In genomic region chr19:1511989-1512338, GRCh38 we compare ENCODE assay signal across 17 cellular contexts. TPM values are rescaled to one million over a fixed set of nuclear protein-coding genes. Genes with fewer than 3 reads are reported as not detected.
DNase-seq lines count a peak whose midpoint lies in the region; ATAC-seq and TF ChIP-seq lines count a peak whose summit lies in the region.
"Had no signal": no experiment of that assay in that cellular context is flagged by ENCODE, and none has a peak within 500 bp of the region (broad histone marks: within the 10 kb centered on the region; RNA-seq: fewer than 3 reads in every experiment).

No MANE protein-coding gene starts in this region.

- no peak for ATAC-seq in HG03135 (IDR thresholded peaks at IDR 0.05; ENCODE audit: unreplicated experiment)
- ATAC-seq: left ventricle myocardium superior had no signal

- H3K27ac ChIP-seq in Peyer's patch (peak overlapping the region in 1 of 4 donors; percentile 88), endodermal cell (ENCODE audit: low read depth, low read length) (no peak overlapping the region), sigmoid colon (peak overlapping the region in 3 of 4 donors; percentile 28 to 78 (median 76))

- DNase-seq in activated CD4-positive, alpha-beta T cell treated with anti-CD3 and anti-CD28 coated beads, Interleukin-2, amount 10 ng/mL, durations not matched to agents 24 days and 14 days = no peak
- DNase-seq in activated CD4-positive, alpha-beta T cell treated with anti-CD3 and anti-CD28 coated beads for 48 hours = no peak
- DNase-seq in Peyer's patch (no peak), endodermal cell (no peak), sigmoid colon (no peak), NCI-H82 treated with DMSO at 0.1 percent for 48 hours (lab: John Stamatoyannopoulos, UW; ENCODE audit: unreplicated experiment) (no peak), GM20000 (ENCODE audit: low spot score) (no peak)
- DNase-seq: activated effector memory CD4-positive, alpha-beta T cell treated with anti-CD3 and anti-CD28 coated beads, Interleukin-2, amount 50 U/mL, for 16 hours; DMS79 treated with DMSO at 0.1 percent for 48 hours; glutamatergic neuron; left ventricle myocardium superior; NCI-H2171; ovary; stomach had no signal

- H3K36me3 ChIP-seq in Peyer's patch (no peaks in the 10 kb centered on the region), endodermal cell (ENCODE audit: control insufficient read depth, insufficient read depth, low read length) (no peaks in the 10 kb centered on the region), sigmoid colon (no peaks in the 10 kb centered on the region)
- H3K36me3 ChIP-seq: ovary, stomach had no signal

- H3K36me3 Mint-ChIP-seq in activated CD4-positive, alpha-beta T cell treated with anti-CD3 and anti-CD28 coated beads, Interleukin-2, amount 10 ng/mL, durations not matched to agents 24 days and 14 days (ENCODE audit: low read depth) = peaks cover 2% of the 10 kb centered on the region
- no peaks in the 10 kb centered on the region for H3K36me3 Mint-ChIP-seq in endodermal cell (ENCODE audit: low read depth)

- intact Hi-C loops in activated CD4-positive, alpha-beta T cell treated with anti-CD3 and anti-CD28 coated beads, Interleukin-2, amount 10 ng/mL, durations not matched to agents 24 days and 14 days (cut with micrococcal nuclease) = loop anchor here (5.0 kb wide), 2 partner anchors 35 to 65 kb away; partner anchors contain the start of gene C19orf25
- intact Hi-C loops in sigmoid colon (cut with DNase I) = no loop called here

- H3K9me3 Mint-ChIP-seq in activated CD4-positive, alpha-beta T cell treated with anti-CD3 and anti-CD28 coated beads, Interleukin-2, amount 10 ng/mL, durations not matched to agents 24 days and 14 days = peaks cover 5% of the 10 kb centered on the region
- peaks cover 3% of the 10 kb centered on the region for H3K9me3 Mint-ChIP-seq in endodermal cell
- H3K9me3 Mint-ChIP-seq: dendritic cell treated with granulocyte-macrophage colony-stimulating factor and Interleukin-4, amounts not matched to agents 40 ng/mL and 50 ng/mL, for 4 days had no signal

- H3K4me1 ChIP-seq in Peyer's patch = peaks cover 3 to 47% (median 9%) of the 10 kb centered on the region in 4 donors
- peaks cover 7% of the 10 kb centered on the region for H3K4me1 ChIP-seq in endodermal cell (ENCODE audit: control insufficient read depth, insufficient read depth, low read length)
- H3K4me1 ChIP-seq in sigmoid colon = peaks cover 0 to 33% (median 28%) of the 10 kb centered on the region in 4 donors

- H3K9me3 ChIP-seq in Peyer's patch (peaks cover 0 to 8% (median 0%) of the 10 kb centered on the region in 4 donors), endodermal cell (ENCODE audit: control insufficient read depth, low read length) (no peaks in the 10 kb centered on the region), sigmoid colon (peaks cover 0 to 4% (median 0%) of the 10 kb centered on the region in 4 donors)
- H3K9me3 ChIP-seq: ovary had no signal

- H3K27me3 Mint-ChIP-seq in activated CD4-positive, alpha-beta T cell treated with anti-CD3 and anti-CD28 coated beads, Interleukin-2, amount 10 ng/mL, durations not matched to agents 24 days and 14 days = peaks cover 18% of the 10 kb centered on the region
- H3K27me3 Mint-ChIP-seq in endodermal cell (ENCODE audit: insufficient read depth) = peaks cover 58% of the 10 kb centered on the region

- H3K4me3 ChIP-seq in Peyer's patch (peak overlapping the region in 3 of 4 donors; percentile 36 to 93 (median 79)), endodermal cell (ENCODE audit: low read length) (no peak overlapping the region), sigmoid colon (no peak overlapping the region)

- H3K4me1 Mint-ChIP-seq in activated CD4-positive, alpha-beta T cell treated with anti-CD3 and anti-CD28 coated beads, Interleukin-2, amount 10 ng/mL, durations not matched to agents 24 days and 14 days = peaks cover 7% of the 10 kb centered on the region
- peaks cover 3% of the 10 kb centered on the region for H3K4me1 Mint-ChIP-seq in endodermal cell

- H3K27ac Mint-ChIP-seq in activated CD4-positive, alpha-beta T cell treated with anti-CD3 and anti-CD28 coated beads, Interleukin-2, amount 10 ng/mL, durations not matched to agents 24 days and 14 days = no peak overlapping the region
- no peak overlapping the region for H3K27ac Mint-ChIP-seq in endodermal cell
- H3K27ac Mint-ChIP-seq: dendritic cell treated with granulocyte-macrophage colony-stimulating factor and Interleukin-4, amounts not matched to agents 40 ng/mL and 50 ng/mL, for 4 days had no signal

- TF ChIP-seq POLR2A in Peyer's patch (IDR thresholded peaks at IDR 0.05) (no peak), sigmoid colon (IDR thresholded peaks at IDR 0.05) (no peak)

- peak overlapping the region; percentile 71 for H3K4me3 Mint-ChIP-seq in activated CD4-positive, alpha-beta T cell treated with anti-CD3 and anti-CD28 coated beads, Interleukin-2, amount 10 ng/mL, durations not matched to agents 24 days and 14 days
- peak overlapping the region; percentile 47 for H3K4me3 Mint-ChIP-seq in endodermal cell

- TF ChIP-seq CTCF in Peyer's patch (IDR thresholded peaks at IDR 0.05) (no peak), endodermal cell (conservative IDR thresholded peaks at IDR 0.05) (no peak), sigmoid colon (IDR thresholded peaks at IDR 0.05) (no peak), GM20000 (IDR thresholded peaks at IDR 0.05; ENCODE audit: extremely low read depth, missing control alignments) (no peak)

- 78 to 86% methylated on average over 1 to 5 of the region's 5 CpGs for WGBS in endodermal cell (ENCODE audit: insufficient coverage in 1 of 2, insufficient read length in 1 of 2), 2 experiments
- 8 to 25% methylated on average over 5 of the region's 5 CpGs for WGBS in sigmoid colon, 2 donors

- H3K27me3 ChIP-seq in Peyer's patch (peaks cover 0 to 12% of the 10 kb centered on the region in 2 donors), endodermal cell (ENCODE audit: control insufficient read depth, insufficient read depth, low read length, poor library complexity, severe bottlenecking) (peaks cover 35% of the 10 kb centered on the region), sigmoid colon (peaks cover 0 to 36% (median 30%) of the 10 kb centered on the region in 3 donors)

- no peak for TF ChIP-seq EP300 in sigmoid colon (IDR thresholded peaks at IDR 0.05)

- no peak overlapping the region for H3K9ac ChIP-seq in endodermal cell (ENCODE audit: extremely low read depth, low read length, poor library complexity, severe bottlenecking)

RNA-seq across cellular contexts. Expression of gene ADAMTSL5, which starts 0.9 kb away (rescaled TPM):
- total RNA-seq in activated CD4-positive, alpha-beta T cell treated with anti-CD3 and anti-CD28 coated beads, Interleukin-2, amount 10 ng/mL, durations not matched to agents 24 days and 14 days = 5.4 and 6.6 TPM in 2 replicates
- total RNA-seq in Peyer's patch (10 to 100 TPM in 3 of 4 donors, 1 to 10 TPM in 1; 5.0 to 31.5 (median 25.2) TPM), endodermal cell (1 to 10 TPM; 4.1 to 4.8 TPM), sigmoid colon (1 to 10 TPM in 2 of 4 donors, under 1 TPM in 2; 0.71 to 5.8 (median 1.8) TPM)
- 1.2 TPM for polyA plus RNA-seq in endodermal cell (2013, experiment 1 of 2)
- 0.75 TPM for polyA plus RNA-seq in endodermal cell (2013, experiment 2 of 2)
- 1 to 10 TPM in 2 of 3 donors, not detected in 1; 1.6 to 1.8 TPM for polyA plus RNA-seq in sigmoid colon

RNA-seq across cellular contexts. Expression of gene PLK5, which starts 11.9 kb away (rescaled TPM):
- not detected in 2 replicates for total RNA-seq in activated CD4-positive, alpha-beta T cell treated with anti-CD3 and anti-CD28 coated beads, Interleukin-2, amount 10 ng/mL, durations not matched to agents 24 days and 14 days
- total RNA-seq in Peyer's patch (not detected), endodermal cell (under 1 TPM in 1 of 2 donors, not detected in 1; 0.48 TPM), sigmoid colon (under 1 TPM in 1 of 4 donors, not detected in 3; 0.36 TPM)
- 0.32 TPM for polyA plus RNA-seq in endodermal cell (2013, experiment 1 of 2)
- not detected for polyA plus RNA-seq in endodermal cell (2013, experiment 2 of 2)
- under 1 TPM in 1 of 3 donors, not detected in 2; 0.32 TPM for polyA plus RNA-seq in sigmoid colon
- total RNA-seq: A673, left ventricle myocardium superior, stomach had no signal

RNA-seq across cellular contexts. Expression of gene REEP6, which starts 21.0 kb away (rescaled TPM):
- total RNA-seq in activated CD4-positive, alpha-beta T cell treated with anti-CD3 and anti-CD28 coated beads, Interleukin-2, amount 10 ng/mL, durations not matched to agents 24 days and 14 days = 1.1 and 1.7 TPM in 2 replicates
- 100 to 1,000 TPM in 3 of 4 donors, 1 to 10 TPM in 1; 7.4 to 167 (median 162) TPM for total RNA-seq in Peyer's patch
- 10 to 100 TPM; 24.7 to 49.4 TPM for total RNA-seq in endodermal cell
- polyA plus RNA-seq in endodermal cell (2013, experiment 1 of 2) = 13.9 TPM
- polyA plus RNA-seq in endodermal cell (2013, experiment 2 of 2) = 13.0 TPM
- 1 to 10 TPM in 2 of 4 donors, under 1 TPM in 1, not detected in 1; 0.33 to 2.9 (median 1.6) TPM for total RNA-seq in sigmoid colon
- polyA plus RNA-seq in sigmoid colon = 1 to 10 TPM in 2 of 3 donors, under 1 TPM in 1; 0.92 to 5.6 (median 2.4) TPM

RNA-seq across cellular contexts. Expression of gene PCSK4, which starts 21.8 kb away (rescaled TPM):
- total RNA-seq in activated CD4-positive, alpha-beta T cell treated with anti-CD3 and anti-CD28 coated beads, Interleukin-2, amount 10 ng/mL, durations not matched to agents 24 days and 14 days = 1.0 and 1.6 TPM in 2 replicates
- total RNA-seq in Peyer's patch (10 to 100 TPM in 3 of 4 donors, 1 to 10 TPM in 1; 7.7 to 14.6 (median 12.1) TPM), endodermal cell (10 to 100 TPM; 25.2 to 31.6 TPM), sigmoid colon (1 to 10 TPM in 3 of 4 donors, under 1 TPM in 1; 0.99 to 5.0 (median 3.1) TPM)
- polyA plus RNA-seq in endodermal cell (2013, experiment 1 of 2) = 15.2 TPM
- polyA plus RNA-seq in endodermal cell (2013, experiment 2 of 2) = 12.1 TPM
- polyA plus RNA-seq in sigmoid colon = 1 to 10 TPM in 2 of 3 donors, not detected in 1; 1.2 to 4.1 TPM

RNA-seq across cellular contexts. Expression of gene C19orf25, which starts 32.9 kb away (rescaled TPM):
- 34.0 and 38.0 TPM in 2 replicates for total RNA-seq in activated CD4-positive, alpha-beta T cell treated with anti-CD3 and anti-CD28 coated beads, Interleukin-2, amount 10 ng/mL, durations not matched to agents 24 days and 14 days
- total RNA-seq in Peyer's patch (10 to 100 TPM; 35.5 to 68.5 (median 61.9) TPM), endodermal cell (10 to 100 TPM; 40.0 to 51.1 TPM), sigmoid colon (10 to 100 TPM; 19.6 to 26.0 (median 22.2) TPM)
- polyA plus RNA-seq in endodermal cell (2013, experiment 1 of 2) = 29.8 TPM
- polyA plus RNA-seq in endodermal cell (2013, experiment 2 of 2) = 25.4 TPM
- 10 to 100 TPM; 38.4 to 51.5 (median 48.3) TPM for polyA plus RNA-seq in sigmoid colon

Comparison
In these comparisons a context has a peak if more than half of its experiments do, and no peak if none do; other contexts are left out.
1. H3K4me3 ChIP-seq: peak in Peyer's patch (3 of 4); none in endodermal cell (single experiment) and sigmoid colon (0 of 4).